9 cellular contexts compared by ENCODE assay signal in the genomic region with DNA sequence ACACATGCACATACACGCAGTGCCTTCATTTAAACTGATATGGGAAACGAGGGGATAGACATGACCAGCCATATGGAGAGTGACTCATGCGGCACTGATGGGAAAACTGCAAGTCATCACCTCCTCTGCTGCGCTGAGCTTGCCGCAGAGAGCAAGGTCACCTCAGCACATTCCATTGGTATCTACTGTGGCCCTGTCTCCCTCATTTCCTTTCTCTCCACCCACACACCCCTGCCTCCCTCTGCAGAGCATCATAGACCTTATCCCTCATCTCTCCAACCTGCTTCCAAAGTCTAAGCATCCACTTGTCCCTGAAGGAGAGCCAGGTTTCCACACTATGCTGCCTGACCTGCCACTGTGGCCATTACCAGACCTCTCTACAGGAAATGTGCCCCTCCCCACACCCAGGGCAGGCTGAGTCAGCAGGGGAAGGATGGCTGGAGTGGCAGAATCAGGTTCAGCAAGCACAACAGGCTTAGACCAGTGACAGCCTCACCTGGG.
DNase-seq lines count a peak whose midpoint lies in the region; ATAC-seq and TF ChIP-seq lines count a peak whose summit lies in the region.
"Had no signal": no experiment of that assay in that cellular context is flagged by ENCODE, and none has a peak within 500 bp of the region (broad histone marks: within the 10 kb centered on the region; RNA-seq: fewer than 3 reads in every experiment).

No MANE protein-coding gene starts in this region.

- H3K27me3 Mint-ChIP-seq in activated naive CD8-positive, alpha-beta T cell treated with anti-CD3 and anti-CD28 coated beads for 36 hours: no peaks in the 10 kb centered on the region

- H3K9me3 ChIP-seq in vagina: no peaks in the 10 kb centered on the region
- H3K9me3 ChIP-seq: mucosa of descending colon had no signal

- intact Hi-C loops in vagina (cut with DNase I): no loop called here

- H3K27ac ChIP-seq in vagina: no peak overlapping the region

- H3K4me3 Mint-ChIP-seq in activated naive CD8-positive, alpha-beta T cell treated with anti-CD3 and anti-CD28 coated beads for 36 hours: no peak overlapping the region

- TF ChIP-seq CTCF in AG09309 (IDR thresholded peaks at IDR 0.05; ENCODE audit: control insufficient read depth, insufficient read depth, low read depth, low read length, missing control alignments): no peak
- TF ChIP-seq CTCF in vagina (IDR thresholded peaks at IDR 0.05): no peak

- no peaks in the 10 kb centered on the region for H3K36me3 ChIP-seq in vagina

- H3K27ac Mint-ChIP-seq in activated naive CD8-positive, alpha-beta T cell treated with anti-CD3 and anti-CD28 coated beads for 36 hours: no peak overlapping the region

- H3K27me3 ChIP-seq in vagina: no peaks in the 10 kb centered on the region

- DNase-seq in AG09309 (ENCODE audit: low read depth) (peak; percentile 73), HT-29 (ENCODE audit: low spot score) (peak; percentile 86), brain pericyte (ENCODE audit: low read depth, low spot score) (peak; percentile 20), left kidney (ENCODE audit: low read depth, low spot score) (peak; percentile 45), vagina (ENCODE audit: extremely low spot score in 2 of 2) (no peak)
- no peak for DNase-seq in activated naive CD8-positive, alpha-beta T cell treated with anti-CD3 and anti-CD28 coated beads for 36 hours
- DNase-seq in activated CD4-positive, alpha-beta T cell treated with anti-CD3 and anti-CD28 coated beads for 1 hour: no peak
- DNase-seq: mucosa of descending colon had no signal

- H3K4me1 ChIP-seq in vagina: no peaks in the 10 kb centered on the region

- no peak for TF ChIP-seq POLR2A in vagina (IDR thresholded peaks at IDR 0.05)

- peaks cover 1% of the 10 kb centered on the region for H3K9me3 Mint-ChIP-seq in activated naive CD8-positive, alpha-beta T cell treated with anti-CD3 and anti-CD28 coated beads for 36 hours

- H3K4me3 ChIP-seq in AG09309 (ENCODE audit: control insufficient read depth, low read depth, low read length) (no peak overlapping the region), vagina (no peak overlapping the region)
- H3K4me3 ChIP-seq: mucosa of descending colon had no signal

- no peaks in the 10 kb centered on the region for H3K36me3 Mint-ChIP-seq in activated naive CD8-positive, alpha-beta T cell treated with anti-CD3 and anti-CD28 coated beads for 36 hours

- ATAC-seq in GM19467 (IDR thresholded peaks at IDR 0.05; ENCODE audit: unreplicated experiment): no peak
- ATAC-seq: mucosa of descending colon had no signal

- H3K4me1 Mint-ChIP-seq in activated naive CD8-positive, alpha-beta T cell treated with anti-CD3 and anti-CD28 coated beads for 36 hours: no peaks in the 10 kb centered on the region

Comparison
In these comparisons a context has a peak if more than half of its experiments do, and no peak if none do; other contexts are left out.
1. DNase-seq: peak in AG09309 (single experiment), HT-29 (single experiment), brain pericyte (single experiment) and left kidney (single experiment); none in vagina (0 of 2), activated naive CD8-positive, alpha-beta T cell treated with anti-CD3 and anti-CD28 coated beads for 36 hours (single experiment) and activated CD4-positive, alpha-beta T cell treated with anti-CD3 and anti-CD28 coated beads for 1 hour (single experiment).